ENCODE assay signal across 8 cellular contexts in the genomic region with DNA sequence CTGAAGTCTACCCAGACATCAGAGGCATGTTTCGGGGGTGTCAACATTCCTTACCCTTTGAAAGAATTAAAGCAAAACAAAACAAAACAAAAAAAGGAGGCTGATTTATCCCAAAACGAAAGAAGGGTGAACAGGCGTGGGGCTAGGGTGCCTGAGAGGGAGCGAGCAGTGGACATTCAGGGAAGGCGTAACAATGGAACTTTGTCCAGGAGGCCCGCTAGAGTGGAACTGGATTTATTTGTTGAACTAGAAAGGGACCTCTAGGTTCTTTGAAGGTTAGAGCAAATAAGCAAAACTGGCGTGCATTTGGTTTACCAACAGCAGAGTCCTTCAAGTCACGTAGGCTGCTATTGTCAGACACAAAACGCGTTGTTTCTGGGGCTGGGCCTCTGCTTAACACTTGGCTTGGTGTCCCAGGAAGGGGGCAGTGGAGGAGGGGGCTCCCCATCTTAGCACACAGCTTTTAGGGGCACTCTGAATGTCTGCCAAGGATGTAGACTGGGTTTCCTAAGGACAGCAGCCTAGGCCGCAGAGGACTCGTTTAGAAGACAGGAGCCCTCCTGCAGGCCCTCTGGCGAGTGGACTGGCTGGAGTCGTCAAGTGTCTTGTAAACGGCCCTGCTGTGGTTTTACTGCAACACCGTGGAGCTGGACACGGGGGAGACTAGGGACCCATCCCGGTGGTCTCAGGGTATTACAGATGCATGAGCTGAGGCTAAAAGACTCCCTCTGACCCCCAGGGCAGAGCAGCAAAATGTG.
DNase-seq lines count a peak whose midpoint lies in the region; ATAC-seq and TF ChIP-seq lines count a peak whose summit lies in the region.

No MANE protein-coding gene starts in this region.

- H3K9me3 Mint-ChIP-seq in natural killer cell treated with Interleukin-12 subunit alpha and Interleukin-12 subunit beta and Interleukin-15 and Interleukin-18, amount 100 ng/mL, for 72 hours = no peaks in the 10 kb centered on the region

- peak overlapping the region; percentile 80 for H3K4me3 Mint-ChIP-seq in natural killer cell treated with Interleukin-12 subunit alpha and Interleukin-12 subunit beta and Interleukin-15 and Interleukin-18, amount 100 ng/mL, for 72 hours

- H3K27me3 ChIP-seq in A673 (replicated peaks; ENCODE audit: insufficient read depth, low read depth, low read length, poor library complexity) = no peaks in the 10 kb centered on the region
- H3K27me3 ChIP-seq in MM.1S (replicated peaks; ENCODE audit: insufficient read depth, low read length) = no peaks in the 10 kb centered on the region
- no peaks in the 10 kb centered on the region for H3K27me3 ChIP-seq in endocrine pancreas (ENCODE audit: control insufficient read depth, insufficient read depth, low read length)

- H3K4me3 ChIP-seq in A673 (ENCODE audit: low read depth, low read length, poor library complexity, severe bottlenecking) (peak overlapping the region; percentile 49), MM.1S (ENCODE audit: low read length) (peak overlapping the region; percentile 62), endocrine pancreas (ENCODE audit: control insufficient read depth, insufficient read depth, low read length) (peak overlapping the region; percentile 54)

- CTCF ChIA-PET in A673 (lab: Charles Lee) = interaction anchor here (3.0 kb wide), 1 partner anchor 445 kb away, joined by 23 read pairs; no protein-coding TSS in a partner anchor

- peak overlapping the region; percentile 91 for H3K4me2 ChIP-seq in MM.1S (ENCODE audit: low read depth, low read length)

- no peaks in the 10 kb centered on the region for H3K9me2 ChIP-seq in MM.1S (replicated peaks; ENCODE audit: insufficient read depth, low read length)

- BruUV-seq in A673 (replicated peaks; lab: Mats Ljungman, UMichigan) = no TSS peak

- H3K27ac Mint-ChIP-seq in natural killer cell treated with Interleukin-12 subunit alpha and Interleukin-12 subunit beta and Interleukin-15 and Interleukin-18, amount 100 ng/mL, for 72 hours = peak overlapping the region in 1 of 2 donors; percentile 43

- intact Hi-C loops in A673 (cut with micrococcal nuclease; ENCODE audit: unreplicated experiment) = loop anchor here (5.0 to 10.0 kb wide), 3 partner anchors 188 to 928 kb away; no protein-coding TSS in a partner anchor

- H3K36me3 ChIP-seq in A673 (ENCODE audit: insufficient read depth, low read length, poor library complexity, severe bottlenecking) (no peaks in the 10 kb centered on the region), MM.1S (replicated peaks; ENCODE audit: insufficient read depth, low read length) (no peaks in the 10 kb centered on the region), endocrine pancreas (ENCODE audit: control insufficient read depth, insufficient read depth, low read length) (no peaks in the 10 kb centered on the region)

- POLR2A ChIA-PET in A673 (lab: Charles Lee; ENCODE audit: low non-redundant PET) = interaction anchor here (0.6 kb wide), 1 partner anchor 142 kb away, joined by 3 read pairs; no protein-coding TSS in a partner anchor

- no peaks in the 10 kb centered on the region for H3K36me3 Mint-ChIP-seq in natural killer cell treated with Interleukin-12 subunit alpha and Interleukin-12 subunit beta and Interleukin-15 and Interleukin-18, amount 100 ng/mL, for 72 hours

- H2AFZ ChIP-seq in MM.1S (ENCODE audit: low read length) = peak overlapping the region; percentile 80

- peaks cover 38% of the 10 kb centered on the region for H3K4me1 ChIP-seq in A673 (ENCODE audit: insufficient read depth, low read length, poor library complexity, severe bottlenecking)
- H3K4me1 ChIP-seq in MM.1S (ENCODE audit: low read length) = peaks cover 6% of the 10 kb centered on the region; the same call in 1 of the 2 replicates
- no peaks in the 10 kb centered on the region for H3K4me1 ChIP-seq in endocrine pancreas (ENCODE audit: control insufficient read depth, insufficient read depth, low read length)

- DNase-seq in A673 (ENCODE audit: low spot score) (no peak), MM.1S (no peak), HT-29 (ENCODE audit: low spot score) (no peak), middle frontal gyrus (ENCODE audit: extremely low spot score, low spot score) (no peak)
- DNase-seq in natural killer cell treated with Interleukin-12 subunit alpha and Interleukin-12 subunit beta and Interleukin-15 and Interleukin-18, amount 100 ng/mL, for 72 hours (ENCODE audit: low spot score) = no peak
- DNase-seq in activated CD4-positive, alpha-beta T cell treated with anti-CD3 and anti-CD28 coated beads, Interleukin-2, amount 50 U/mL, for 1 hour = no peak

- H3K9ac ChIP-seq in MM.1S (ENCODE audit: low read length) = peak overlapping the region; percentile 61; the same call in 1 of the 2 replicates
- peak overlapping the region; percentile 58 for H3K9ac ChIP-seq in endocrine pancreas (ENCODE audit: control insufficient read depth, insufficient read depth, low read length)

- no peaks in the 10 kb centered on the region for H3F3A ChIP-seq in MM.1S (ENCODE audit: insufficient read depth, low read length)

- no peak for TF ChIP-seq CTCF in A673 (conservative IDR thresholded peaks at IDR 0.05; ENCODE audit: low read depth, low read length)
- no peak for TF ChIP-seq CTCF in MM.1S (IDR thresholded peaks at IDR 0.05; ENCODE audit: low read length)

- no peaks in the 10 kb centered on the region for H3K27me3 Mint-ChIP-seq in natural killer cell treated with Interleukin-12 subunit alpha and Interleukin-12 subunit beta and Interleukin-15 and Interleukin-18, amount 100 ng/mL, for 72 hours

- peaks cover 12 to 15% of the 10 kb centered on the region in 2 donors for H3K4me1 Mint-ChIP-seq in natural killer cell treated with Interleukin-12 subunit alpha and Interleukin-12 subunit beta and Interleukin-15 and Interleukin-18, amount 100 ng/mL, for 72 hours (ENCODE audit: low read depth in 2 of 2)

- H4K20me1 ChIP-seq in MM.1S (ENCODE audit: insufficient read depth, low read length) = no peaks in the 10 kb centered on the region

- ATAC-seq in natural killer cell treated with Interleukin-12 subunit alpha and Interleukin-12 subunit beta and Interleukin-15 and Interleukin-18, amount 100 ng/mL, for 72 hours = no peak
- ATAC-seq in HG02938 (IDR thresholded peaks at IDR 0.05; ENCODE audit: unreplicated experiment) = no peak

- H3K9me3 ChIP-seq in A673 (ENCODE audit: low read depth, low read length, poor library complexity, severe bottlenecking) (no peaks in the 10 kb centered on the region), MM.1S (replicated peaks; ENCODE audit: insufficient read depth, low read length) (no peaks in the 10 kb centered on the region), endocrine pancreas (ENCODE audit: control insufficient read depth, low read length) (no peaks in the 10 kb centered on the region)

- H3K79me2 ChIP-seq in MM.1S (ENCODE audit: low read length) = no peaks in the 10 kb centered on the region

- peak overlapping the region; percentile 96 for H3K27ac ChIP-seq in A673 (ENCODE audit: low read depth, low read length, poor library complexity, severe bottlenecking)
- no peak overlapping the region for H3K27ac ChIP-seq in MM.1S (ENCODE audit: low read length)
